8 cellular contexts compared by ENCODE assay signal in the genomic region with DNA sequence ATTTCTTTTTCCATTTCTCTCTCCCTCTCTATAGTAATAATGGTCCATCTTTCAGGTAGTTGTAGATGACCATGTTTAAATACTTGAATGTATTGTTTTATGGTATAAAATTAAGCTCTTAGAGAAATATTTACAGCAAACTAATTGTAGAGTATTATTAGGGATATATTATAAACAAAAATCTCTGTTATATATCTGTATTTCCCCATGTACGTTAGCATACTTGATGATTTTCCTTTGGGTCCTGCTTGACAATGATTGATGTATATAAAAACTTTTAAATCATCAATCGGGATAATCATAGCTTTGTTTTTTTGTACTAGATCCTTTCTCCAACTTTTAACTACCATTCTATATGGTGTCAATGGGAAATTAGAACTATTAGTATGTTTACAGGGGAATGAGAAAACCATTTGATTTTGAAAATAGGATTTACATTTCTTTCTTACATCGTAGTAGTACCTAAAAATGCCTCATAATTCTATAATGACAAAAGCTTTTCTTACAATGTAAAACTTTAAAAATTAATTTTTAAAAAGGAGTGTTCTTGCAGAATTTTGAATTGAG.
DNase-seq lines count a peak whose midpoint lies in the region; ATAC-seq, FAIRE-seq and TF ChIP-seq lines count a peak whose summit lies in the region.

No MANE protein-coding gene starts in this region.

- H3K36me3 ChIP-seq in K562 (ENCODE audit: control insufficient read depth, insufficient read depth, low read length): no peaks in the 10 kb centered on the region
- H3K36me3 ChIP-seq in mesodermal cell (ENCODE audit: control insufficient read depth, insufficient read depth, low read length): no peaks in the 10 kb centered on the region
- H3K36me3 ChIP-seq in A673 (ENCODE audit: insufficient read depth, low read length, poor library complexity, severe bottlenecking): no peaks in the 10 kb centered on the region

- BruUV-seq in K562 (replicated peaks; lab: Mats Ljungman, UMichigan) (no TSS peak), A673 (replicated peaks; lab: Mats Ljungman, UMichigan) (no TSS peak)

- H3K27me3 ChIP-seq in K562 (ENCODE audit: control insufficient read depth in 2 of 2, insufficient read depth in 2 of 2, low read length in 2 of 2) (peaks cover 9 to 16% of the 10 kb centered on the region in 2 experiments; a peak in 3 of 5 replicates), A673 (replicated peaks; ENCODE audit: insufficient read depth, low read depth, low read length, poor library complexity) (peaks cover 17% of the 10 kb centered on the region)

- DNase-seq in A549 (ENCODE audit: low read depth in 1 of 2, low spot score in 1 of 2) (no peak), HEK293T (ENCODE audit: extremely low spot score) (no peak), K562 (ENCODE audit: extremely low read depth in 1 of 4, low spot score in 3 of 4) (no peak), hepatic stellate cell (ENCODE audit: low spot score) (no peak), A673 (ENCODE audit: low spot score) (no peak), GM20000 (ENCODE audit: low spot score) (no peak)

- TF ChIP-seq POLR2A in A549 (IDR thresholded peaks at IDR 0.05; ENCODE audit: low read length): no peak
- TF ChIP-seq POLR2A in K562 (conservative IDR thresholded peaks at IDR 0.05): no peak

- 47% methylated on average over 3 of the region's 3 CpGs for WGBS in A549 (ENCODE audit: missing lambda C conversion rate)
- WGBS in K562 (ENCODE audit: insufficient coverage, low coverage, missing lambda C conversion rate): 8% methylated on average over 3 of the region's 3 CpGs
- WGBS in mesodermal cell (ENCODE audit: insufficient coverage in 2 of 2), 2 experiments: no CpG with 5 or more reads among the region's 3 CpGs

- H3K9ac ChIP-seq in K562 (ENCODE audit: insufficient read depth in 1 of 2, low read depth in 2 of 2, low read length in 2 of 2): no peak overlapping the region

- H3K27ac ChIP-seq in A549 (no peak overlapping the region), K562 (ENCODE audit: extremely low read depth, low read depth, low read length) (no peak overlapping the region), mesodermal cell (ENCODE audit: low read depth, low read length, severe bottlenecking) (no peak overlapping the region), A673 (ENCODE audit: low read depth, low read length, poor library complexity, severe bottlenecking) (no peak overlapping the region)

- POLR2A ChIA-PET in A549 (lab: Yijun Ruan, JAX) (no interaction called here), HEK293T (lab: Yijun Ruan, JAX) (no interaction called here), K562 (lab: Yijun Ruan, JAX) (no interaction called here), A673 (lab: Charles Lee; ENCODE audit: low non-redundant PET) (no interaction called here)

- TF ChIP-seq CTCF in A549 (IDR thresholded peaks at IDR 0.05) (no peak), K562 (IDR thresholded peaks at IDR 0.05 in 2 of 3, conservative IDR thresholded peaks at IDR 0.05 in 1 of 3; ENCODE audit: insufficient read depth in 2 of 3, low read depth in 1 of 3, low read length in 3 of 3) (no peak), A673 (conservative IDR thresholded peaks at IDR 0.05; ENCODE audit: low read depth, low read length) (no peak), GM20000 (IDR thresholded peaks at IDR 0.05; ENCODE audit: extremely low read depth, missing control alignments) (no peak)

- H3K4me3 ChIP-seq in A549: peak overlapping the region; percentile 50
- H3K4me3 ChIP-seq in K562: no peak overlapping the region
- peak overlapping the region; percentile 37 for H3K4me3 ChIP-seq in mesodermal cell (ENCODE audit: extremely low read depth, insufficient read depth, low read length, poor library complexity, severe bottlenecking)
- no peak overlapping the region for H3K4me3 ChIP-seq in A673 (ENCODE audit: low read depth, low read length, poor library complexity, severe bottlenecking)

- intact Hi-C loops in K562 (cut with micrococcal nuclease) (no loop called here), A673 (cut with micrococcal nuclease; ENCODE audit: unreplicated experiment) (no loop called here)

- H4K20me1 ChIP-seq in K562 (replicated peaks; ENCODE audit: control insufficient read depth, insufficient read depth, low read length): no peaks in the 10 kb centered on the region

- H3K79me2 ChIP-seq in K562 (ENCODE audit: control insufficient read depth, insufficient read depth, low read length): no peaks in the 10 kb centered on the region

- H3K9me3 ChIP-seq in A549 (no peaks in the 10 kb centered on the region), K562 (replicated peaks; ENCODE audit: control insufficient read depth, insufficient read depth, low read depth, low read length) (no peaks in the 10 kb centered on the region; the same call in 1 of the 2 replicates), mesodermal cell (ENCODE audit: control insufficient read depth, low read length) (no peaks in the 10 kb centered on the region), A673 (ENCODE audit: low read depth, low read length, poor library complexity, severe bottlenecking) (no peaks in the 10 kb centered on the region)

- TF ChIP-seq RAD21 in A549 (conservative IDR thresholded peaks at IDR 0.05 in 1 of 2, IDR thresholded peaks at IDR 0.05 in 1 of 2): no peak
- TF ChIP-seq RAD21 in K562 (CRISPR knock-in tag; conservative IDR thresholded peaks at IDR 0.05 in 1 of 2, IDR thresholded peaks at IDR 0.05 in 1 of 2): no peak

- FAIRE-seq in A549 (lab: Jason Lieb, UNC): no peak
- no peak for FAIRE-seq in K562 (lab: Jason Lieb, UNC)

- in situ Hi-C loops in K562 (cut with MboI): no loop called here

- H3K4me2 ChIP-seq in A549 (peak overlapping the region; percentile 70), K562 (ENCODE audit: insufficient read depth, low read length) (no peak overlapping the region)

- no peak for ATAC-seq in A549
- no peak for ATAC-seq in K562
- no peak for ATAC-seq in GM21529 (IDR thresholded peaks at IDR 0.05; ENCODE audit: unreplicated experiment)

- H2AFZ ChIP-seq in K562 (ENCODE audit: low read depth, low read length): no peak overlapping the region

- CTCF ChIA-PET in A549 (lab: Yijun Ruan, JAX): interaction anchor here (0.9 to 1.6 kb wide), 3 partner anchors 13 to 62 kb away, joined by 4 read pairs; no protein-coding TSS in a partner anchor
- CTCF ChIA-PET in HEK293T (lab: Yijun Ruan, JAX): no interaction called here
- CTCF ChIA-PET in K562 (lab: Yijun Ruan, JAX; ENCODE audit: low intra/inter-chr PET ratio): no interaction called here
- CTCF ChIA-PET in A673 (lab: Charles Lee): interaction anchor here (0.6 kb wide), 1 partner anchor 16 kb away, joined by 9 read pairs; no protein-coding TSS in a partner anchor

- TF ChIP-seq EP300 in A549 (IDR thresholded peaks at IDR 0.05) (no peak), K562 (IDR thresholded peaks at IDR 0.05; ENCODE audit: low read length) (no peak)

- no peaks in the 10 kb centered on the region for H3K9me1 ChIP-seq in K562 (ENCODE audit: control insufficient read depth, insufficient read depth, low read length)

- H3K4me1 ChIP-seq in A549: no peaks in the 10 kb centered on the region
- peaks cover 0 to 12% of the 10 kb centered on the region in 2 experiments; a peak in 2 of 5 replicates for H3K4me1 ChIP-seq in K562 (replicated peaks in 1 of 2; ENCODE audit: control insufficient read depth in 2 of 2, insufficient read depth in 2 of 2, low read length in 2 of 2)
- H3K4me1 ChIP-seq in mesodermal cell (ENCODE audit: control insufficient read depth, insufficient read depth, low read length, poor library complexity, severe bottlenecking): no peaks in the 10 kb centered on the region
- no peaks in the 10 kb centered on the region for H3K4me1 ChIP-seq in A673 (ENCODE audit: insufficient read depth, low read length, poor library complexity, severe bottlenecking)

TF ChIP-seq in A549, 52 proteins besides CTCF, POLR2A, EP300 and RAD21:
- peak; percentile 90; the same call in 1 of the 2 replicates for TF ChIP-seq CBX8 (IDR thresholded peaks at IDR 0.05)
- peak; percentile 80 for TF ChIP-seq RNF2 (IDR thresholded peaks at IDR 0.05; ENCODE audit: borderline replicate concordance, low read depth)
- TF ChIP-seq BCL3 (IDR thresholded peaks at IDR 0.05): no peak
TF ChIP-seq in A549: peak in this region for 2.

TF ChIP-seq in HEK293T, 16 proteins besides CTCF, POLR2A, EP300 and RAD21:
- TF ChIP-seq TARDBP (IDR thresholded peaks at IDR 0.05) (no peak), PKNOX1 (IDR thresholded peaks at IDR 0.05) (0 out of 2 replicates have a peak, but pooled peaks have one; percentile 18)

TF ChIP-seq in K562, 482 proteins besides CTCF, POLR2A, EP300 and RAD21:
- TF ChIP-seq KHSRP (IDR thresholded peaks at IDR 0.05) (no peak), CBX8 (IDR thresholded peaks at IDR 0.05; ENCODE audit: borderline replicate concordance, extremely low read depth, low read depth, low read length, poor library complexity, severe bottlenecking) (peak; percentile 98), ZNF444 (CRISPR knock-in tag; IDR thresholded peaks at IDR 0.05) (no peak), ESRRB (CRISPR knock-in tag; IDR thresholded peaks at IDR 0.05; ENCODE audit: borderline replicate concordance) (no peak), NFATC3 (IDR thresholded peaks at IDR 0.05) (no peak), SNRNP70 (optimal IDR thresholded peaks at IDR 0.05; ENCODE audit: low read depth, low read length) (no peak), ZNF316 (IDR thresholded peaks at IDR 0.05) (no peak)
- TF ChIP-seq, protein P1, sequence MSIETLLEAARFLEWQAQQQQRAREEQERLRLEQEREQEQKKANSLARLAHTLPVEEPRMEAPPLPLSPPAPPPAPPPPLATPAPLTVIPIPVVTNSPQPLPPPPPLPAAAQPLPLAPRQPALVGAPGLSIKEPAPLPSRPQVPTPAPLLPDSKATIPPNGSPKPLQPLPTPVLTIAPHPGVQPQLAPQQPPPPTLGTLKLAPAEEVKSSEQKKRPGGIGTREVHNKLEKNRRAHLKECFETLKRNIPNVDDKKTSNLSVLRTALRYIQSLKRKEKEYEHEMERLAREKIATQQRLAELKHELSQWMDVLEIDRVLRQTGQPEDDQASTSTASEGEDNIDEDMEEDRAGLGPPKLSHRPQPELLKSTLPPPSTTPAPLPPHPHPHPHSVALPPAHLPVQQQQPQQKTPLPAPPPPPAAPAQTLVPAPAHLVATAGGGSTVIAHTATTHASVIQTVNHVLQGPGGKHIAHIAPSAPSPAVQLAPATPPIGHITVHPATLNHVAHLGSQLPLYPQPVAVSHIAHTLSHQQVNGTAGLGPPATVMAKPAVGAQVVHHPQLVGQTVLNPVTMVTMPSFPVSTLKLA (conservative IDR thresholded peaks at IDR 0.05): no peak

Comparison
In these comparisons a context has a peak if more than half of its experiments do, and no peak if none do; other contexts are left out.
1. H3K4me3 ChIP-seq: peak in A549 (single experiment) and mesodermal cell (single experiment); none in K562 (single experiment) and A673 (single experiment).
2. CTCF ChIA-PET loops: an anchor here in A549 (0.9 to 1.6 kb wide) and A673 (0.6 kb wide); none called in HEK293T and K562.
3. Of the 35 proteins assayed by ChIP-seq in both K562 and A549: peak only in K562: none; only in A549: RNF2; in both: CBX8; in neither: 33.